3 cellular contexts compared by ENCODE assay signal in the genomic region with DNA sequence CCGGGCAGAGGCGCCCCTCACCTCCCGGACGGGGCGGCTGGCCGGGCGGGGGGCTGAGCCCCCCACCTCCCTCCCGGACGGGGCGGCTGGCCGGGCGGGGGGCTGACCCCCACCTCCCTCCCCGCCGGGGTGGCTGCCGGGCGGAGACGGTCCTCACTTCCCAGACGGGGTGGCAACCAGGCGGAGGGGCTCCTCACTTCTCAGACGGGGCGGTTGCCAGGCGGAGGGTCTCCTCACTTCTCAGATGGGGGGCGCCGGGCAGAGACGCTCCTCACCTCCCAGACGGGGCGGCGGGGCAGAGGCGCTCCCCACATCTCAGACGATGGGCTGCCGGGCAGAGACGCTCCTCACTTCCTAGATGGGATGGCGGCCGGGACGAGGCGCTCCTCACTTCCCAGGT. TPM values are rescaled to one million over a fixed set of nuclear protein-coding genes. Genes with fewer than 3 reads are reported as not detected.
"Had no signal": no experiment of that assay in that cellular context is flagged by ENCODE, and none has a peak within 500 bp of the region (broad histone marks: within the 10 kb centered on the region; RNA-seq: fewer than 3 reads in every experiment).

No MANE protein-coding gene starts in this region.

RNA-seq across cellular contexts. Expression of a gene that starts 59.0 kb away (rescaled TPM):
- total RNA-seq: subcutaneous adipose tissue, temporal lobe, tibial nerve had no signal
